ENCODE assay signal across 8 cellular contexts in genomic region chr5:37370550-37370863, GRCh38. TPM values are rescaled to one million over a fixed set of nuclear protein-coding genes. Genes with fewer than 3 reads are reported as not detected.
DNase-seq lines count a peak whose midpoint lies in the region; ATAC-seq, FAIRE-seq and TF ChIP-seq lines count a peak whose summit lies in the region.

No MANE protein-coding gene starts in this region.

- no peak for ATAC-seq in HG02678 (IDR thresholded peaks at IDR 0.05; ENCODE audit: unreplicated experiment)

- FAIRE-seq in endothelial cell of umbilical vein (lab: Jason Lieb, UNC) = no peak

- H2AFZ ChIP-seq in endothelial cell of umbilical vein (ENCODE audit: low read depth, low read length) = peak overlapping the region; percentile 64
- peak overlapping the region; percentile 85 for H2AFZ ChIP-seq in parathyroid adenoma

- TF ChIP-seq POLR2A in endothelial cell of umbilical vein (IDR thresholded peaks at IDR 0.05; ENCODE audit: low read depth, low read length) = no peak

- H3K4me1 ChIP-seq in NT2/D1 (ENCODE audit: insufficient read depth, insufficient read length) (no peaks in the 10 kb centered on the region), endothelial cell of umbilical vein (ENCODE audit: control insufficient read depth, extremely low read depth, insufficient read depth, low read length) (peaks cover 16% of the 10 kb centered on the region), parathyroid adenoma (peaks cover 5% of the 10 kb centered on the region)

- no peaks in the 10 kb centered on the region for H3K9me1 ChIP-seq in endothelial cell of umbilical vein (replicated peaks; ENCODE audit: control insufficient read depth, extremely low read depth, insufficient read depth, low read length)

- H3K79me2 ChIP-seq in endothelial cell of umbilical vein (ENCODE audit: control insufficient read depth, insufficient read depth, low read length) (peaks cover 49% of the 10 kb centered on the region), parathyroid adenoma (peaks cover 35% of the 10 kb centered on the region)

- in situ Hi-C loops in GM13977 (cut with MboI; ENCODE audit: low pct_unique_long_range_greater_than_20kb, low sequenced_read_pairs, unreplicated experiment) = no loop called here

- BruUV-seq in endothelial cell of umbilical vein (replicated peaks; lab: Mats Ljungman, UMichigan) = TSS peak; percentile 72

- TF ChIP-seq CTCF in endothelial cell of umbilical vein (IDR thresholded peaks at IDR 0.05; ENCODE audit: extremely low read depth in 1 of 2, insufficient read depth in 1 of 2, low read depth in 1 of 2, low read length in 2 of 2) (no peak), parathyroid adenoma (IDR thresholded peaks at IDR 0.05) (no peak), GM13977 (IDR thresholded peaks at IDR 0.05; ENCODE audit: extremely low read depth, insufficient read depth, missing control alignments) (no peak)

- dilution Hi-C loops in endothelial cell of umbilical vein (cut with MboI; ENCODE audit: extremely low pct_ligation_motif_present, low sequenced_read_pairs) = no loop called here

- peak overlapping the region; percentile 87 for H3K9ac ChIP-seq in NT2/D1 (ENCODE audit: insufficient read length, low read depth)
- H3K9ac ChIP-seq in endothelial cell of umbilical vein (replicated peaks; ENCODE audit: extremely low read depth, insufficient read depth, low read length) = peak overlapping the region; percentile 98
- no peak overlapping the region for H3K9ac ChIP-seq in parathyroid adenoma

- H3K4me2 ChIP-seq in endothelial cell of umbilical vein (ENCODE audit: insufficient read depth, low read length) (peak overlapping the region; percentile 76), parathyroid adenoma (ENCODE audit: low read length) (peak overlapping the region; percentile 89)

- H3K27ac ChIP-seq in endothelial cell of umbilical vein (ENCODE audit: insufficient read depth, low read depth, low read length) (peak overlapping the region; percentile 97), parathyroid adenoma (peak overlapping the region; percentile 66)

- intact Hi-C loops in endothelial cell of umbilical vein (cut with micrococcal nuclease) = loop anchor here (2.0 to 5.0 kb wide), 2 partner anchors 123 to 184 kb away; partner anchors contain the start of gene CPLANE1

- DNase-seq in activated T-cell treated with anti-CD3 and anti-CD28 coated beads for 1 hour (ENCODE audit: low read depth) (peak; percentile 5), activated T-cell treated with anti-CD3 and anti-CD28 coated beads for 4 hours (no peak), NT2/D1 (ENCODE audit: low read depth, low spot score) (no peak), endothelial cell of umbilical vein (ENCODE audit: low read depth, low spot score) (no peak), GM13977 (ENCODE audit: low spot score) (no peak), Ammon's horn (ENCODE audit: low spot score) (no peak)

- no peaks in the 10 kb centered on the region for H3K27me3 ChIP-seq in NT2/D1 (ENCODE audit: insufficient read depth, insufficient read length)
- no peaks in the 10 kb centered on the region for H3K27me3 ChIP-seq in endothelial cell of umbilical vein (ENCODE audit: control insufficient read depth in 2 of 2, insufficient read depth in 2 of 2, low read length in 2 of 2)
- no peaks in the 10 kb centered on the region for H3K27me3 ChIP-seq in parathyroid adenoma (ENCODE audit: control insufficient read depth, insufficient read depth, low read length)

- H4K20me1 ChIP-seq in endothelial cell of umbilical vein (replicated peaks; ENCODE audit: control insufficient read depth, extremely low read depth, insufficient read depth, low read length) = no peaks in the 10 kb centered on the region

- POLR2A ChIA-PET in endothelial cell of umbilical vein (lab: Charles Lee) = interaction anchor here (0.6 to 1.7 kb wide), 3 partner anchors 9 to 631 kb away, joined by 3 to 17 read pairs (median 4); partner anchors contain the start of gene WDR70

- peaks cover 13% of the 10 kb centered on the region for H3K36me3 ChIP-seq in NT2/D1 (ENCODE audit: insufficient read depth, insufficient read length, low read length)
- H3K36me3 ChIP-seq in endothelial cell of umbilical vein (ENCODE audit: control insufficient read depth in 2 of 2, extremely low read depth in 1 of 2, insufficient read depth in 2 of 2, low read length in 2 of 2) = no peaks in the 10 kb centered on the region
- no peaks in the 10 kb centered on the region for H3K36me3 ChIP-seq in parathyroid adenoma (ENCODE audit: control insufficient read depth, insufficient read depth, low read length)

- CTCF ChIA-PET in endothelial cell of umbilical vein (lab: Charles Lee) = interaction anchor here (1.1 to 2.2 kb wide), 5 partner anchors 9 to 823 kb away, joined by 3 to 24 read pairs (median 3); partner anchors contain the start of gene WDR70

- peak overlapping the region; percentile 92 for H3K4me3 ChIP-seq in NT2/D1 (ENCODE audit: insufficient read length, low read depth)
- H3K4me3 ChIP-seq in endothelial cell of umbilical vein (replicated peaks in 1 of 3; ENCODE audit: insufficient read depth in 1 of 3, low read depth in 1 of 3, low read length in 3 of 3) = peak overlapping the region; percentile 72 to 97 (median 88)
- peak overlapping the region; percentile 72 for H3K4me3 ChIP-seq in parathyroid adenoma (ENCODE audit: low read depth, low read length)

- no peaks in the 10 kb centered on the region for H3K9me3 ChIP-seq in NT2/D1 (ENCODE audit: insufficient read depth, low read length)
- H3K9me3 ChIP-seq in endothelial cell of umbilical vein (replicated peaks; ENCODE audit: control insufficient read depth, insufficient read depth, low read length) = no peaks in the 10 kb centered on the region
- no peaks in the 10 kb centered on the region for H3K9me3 ChIP-seq in parathyroid adenoma (ENCODE audit: control insufficient read depth, low read length)

TF ChIP-seq in endothelial cell of umbilical vein, 7 proteins besides CTCF, POLR2A, EP300 and RAD21:
- TF ChIP-seq POLR2AphosphoS5 (IDR thresholded peaks at IDR 0.05; ENCODE audit: insufficient read depth, low read depth, low read length) (no peak), MAX (IDR thresholded peaks at IDR 0.05; ENCODE audit: insufficient read depth, insufficient read length) (no peak), MYC (IDR thresholded peaks at IDR 0.05; ENCODE audit: low read depth, low read length) (no peak), GATA2 (IDR thresholded peaks at IDR 0.05; ENCODE audit: insufficient read depth, insufficient read length, low read depth, low read length) (no peak), JUN (IDR thresholded peaks at IDR 0.05; ENCODE audit: borderline replicate concordance, insufficient read depth, insufficient read length, low read depth) (no peak), FOS (IDR thresholded peaks at IDR 0.05; ENCODE audit: borderline replicate concordance, insufficient read depth, low read length) (no peak)

RNA-seq across cellular contexts. Expression of gene NUP155, which starts 0.4 kb away (rescaled TPM):
- 35.5 and 36.6 TPM in 2 replicates for total RNA-seq in endothelial cell of umbilical vein
- 10.1 and 11.1 TPM in 2 replicates for polyA plus RNA-seq in endothelial cell of umbilical vein
- polyA plus RNA-seq in endothelial cell of umbilical vein (2011; cell fraction: cytosol; rRNA removed) = 8.7 and 9.6 TPM in 2 replicates
- polyA plus RNA-seq in endothelial cell of umbilical vein (2011; cell fraction: nucleus; rRNA removed) = 21.7 and 24.0 TPM in 2 replicates
- 11.8 and 22.0 TPM in 2 replicates for polyA plus RNA-seq in endothelial cell of umbilical vein (2012)
- polyA minus RNA-seq in endothelial cell of umbilical vein = 71.1 and 74.3 TPM in 2 replicates
- 113 TPM for polyA minus RNA-seq in endothelial cell of umbilical vein (2011; cell fraction: cytosol; rRNA and poly(A)+ RNA removed)
- polyA minus RNA-seq in endothelial cell of umbilical vein (2011; cell fraction: nucleus; rRNA and poly(A)+ RNA removed) = 65.8 and 87.8 TPM in 2 replicates

RNA-seq across cellular contexts. Expression of gene WDR70, which starts 8.6 kb away (rescaled TPM):
- 33.1 and 37.3 TPM in 2 replicates for total RNA-seq in endothelial cell of umbilical vein
- 6.7 and 8.4 TPM in 2 replicates for polyA plus RNA-seq in endothelial cell of umbilical vein
- polyA plus RNA-seq in endothelial cell of umbilical vein (2011; cell fraction: cytosol; rRNA removed) = 7.2 and 9.0 TPM in 2 replicates
- polyA plus RNA-seq in endothelial cell of umbilical vein (2011; cell fraction: nucleus; rRNA removed) = 22.6 and 24.0 TPM in 2 replicates
- 28.9 and 33.0 TPM in 2 replicates for polyA plus RNA-seq in endothelial cell of umbilical vein (2012)
- 23.8 and 25.6 TPM in 2 replicates for polyA minus RNA-seq in endothelial cell of umbilical vein
- 30.6 TPM for polyA minus RNA-seq in endothelial cell of umbilical vein (2011; cell fraction: cytosol; rRNA and poly(A)+ RNA removed)
- polyA minus RNA-seq in endothelial cell of umbilical vein (2011; cell fraction: nucleus; rRNA and poly(A)+ RNA removed) = 45.6 and 57.4 TPM in 2 replicates
